16 cellular contexts compared by ENCODE assay signal in genomic region chr4:117889978-117890377, GRCh38.
DNase-seq lines count a peak whose midpoint lies in the region; ATAC-seq and TF ChIP-seq lines count a peak whose summit lies in the region.
"Had no signal": no experiment of that assay in that cellular context is flagged by ENCODE, and none has a peak within 500 bp of the region (broad histone marks: within the 10 kb centered on the region; RNA-seq: fewer than 3 reads in every experiment).

No MANE protein-coding gene starts in this region.

- peaks cover 2% of the 10 kb centered on the region; the same call in 1 of the 3 replicates for H3K9me3 Mint-ChIP-seq in GM23338
- no peaks in the 10 kb centered on the region for H3K9me3 Mint-ChIP-seq in neural progenitor cell
- H3K9me3 Mint-ChIP-seq in activated CD4-positive, alpha-beta T cell treated with anti-CD3 and anti-CD28 coated beads, Interleukin-2, amount 10 ng/mL, durations not matched to agents 24 days and 14 days = no peaks in the 10 kb centered on the region

- H3K27ac ChIP-seq in DND-41 (ENCODE audit: low read length) (0 out of 2 replicates have a peak overlapping the region, but pooled peaks have one; percentile 32), GM23338 (ENCODE audit: low read depth) (no peak overlapping the region), neural progenitor cell (no peak overlapping the region)
- H3K27ac ChIP-seq: C4-2B, GM23248 had no signal

- DNase-seq in DND-41 = peak; percentile 11
- DNase-seq in GM23338 (ENCODE audit: low spot score) = no peak
- DNase-seq in adipocyte (ENCODE audit: low read depth) = peak; percentile 14
- DNase-seq in neural progenitor cell (ENCODE audit: low spot score) = no peak
- no peak for DNase-seq in C1 segment of cervical spinal cord (lab: John Stamatoyannopoulos, UW)
- no peak for DNase-seq in activated CD4-positive, alpha-beta T cell treated with anti-CD3 and anti-CD28 coated beads, Interleukin-2, amount 10 ng/mL, durations not matched to agents 24 days and 14 days
- no peak for DNase-seq in GM13976 (ENCODE audit: low spot score)
- DNase-seq: Caco-2; CD4-positive, CD25-positive, alpha-beta regulatory T cell; CD8-positive, alpha-beta T cell; DMS53; DMS79 treated with DMSO at 0.1 percent for 48 hours; GM23248; H9 had no signal

- no peak overlapping the region for H3K4me2 ChIP-seq in DND-41 (ENCODE audit: insufficient read depth, low read length)
- no peak overlapping the region for H3K4me2 ChIP-seq in GM23338
- no peak overlapping the region for H3K4me2 ChIP-seq in neural progenitor cell

- H3K9me2 ChIP-seq in GM23338 (ENCODE audit: insufficient read depth) = no peaks in the 10 kb centered on the region

- H3K9ac ChIP-seq in DND-41 (ENCODE audit: low read depth, low read length) = no peak overlapping the region
- no peak overlapping the region for H3K9ac ChIP-seq in adipocyte (ENCODE audit: low read length)
- H3K9ac ChIP-seq in neural progenitor cell = no peak overlapping the region
- H3K9ac ChIP-seq: GM23248 had no signal

- H4K20me1 ChIP-seq in DND-41 (ENCODE audit: insufficient read depth, low read length) (no peaks in the 10 kb centered on the region), GM23338 (replicated peaks; ENCODE audit: insufficient read depth) (no peaks in the 10 kb centered on the region), neural progenitor cell (ENCODE audit: low read depth) (no peaks in the 10 kb centered on the region)

- H3K27me3 Mint-ChIP-seq in GM23338 (ENCODE audit: insufficient read depth, low read depth, poor library complexity) (no peaks in the 10 kb centered on the region), neural progenitor cell (ENCODE audit: insufficient read depth, low read depth) (no peaks in the 10 kb centered on the region)
- no peaks in the 10 kb centered on the region for H3K27me3 Mint-ChIP-seq in activated CD4-positive, alpha-beta T cell treated with anti-CD3 and anti-CD28 coated beads, Interleukin-2, amount 10 ng/mL, durations not matched to agents 24 days and 14 days
- H3K27me3 Mint-ChIP-seq: CD4-positive, CD25-positive, alpha-beta regulatory T cell had no signal

- H3K4me3 Mint-ChIP-seq in GM23338 (no peak overlapping the region), neural progenitor cell (no peak overlapping the region)
- H3K4me3 Mint-ChIP-seq in activated CD4-positive, alpha-beta T cell treated with anti-CD3 and anti-CD28 coated beads, Interleukin-2, amount 10 ng/mL, durations not matched to agents 24 days and 14 days = no peak overlapping the region
- H3K4me3 Mint-ChIP-seq: CD4-positive, CD25-positive, alpha-beta regulatory T cell; CD8-positive, alpha-beta T cell; H9 had no signal

- no peaks in the 10 kb centered on the region for H3F3A ChIP-seq in GM23338 (replicated peaks; ENCODE audit: low read depth)
- no peaks in the 10 kb centered on the region for H3F3A ChIP-seq in neural progenitor cell (ENCODE audit: low read depth)

- H3K4me3 ChIP-seq in DND-41 (ENCODE audit: low read depth in 1 of 2, low read length in 2 of 2) (no peak overlapping the region), GM23338 (no peak overlapping the region), adipocyte (ENCODE audit: low read length) (no peak overlapping the region), neural progenitor cell (no peak overlapping the region)
- H3K4me3 ChIP-seq: GM23248 had no signal

- H3K36me3 ChIP-seq in DND-41 (ENCODE audit: insufficient read depth, low read length) (no peaks in the 10 kb centered on the region), GM23338 (ENCODE audit: insufficient read depth) (no peaks in the 10 kb centered on the region; the same call in 1 of the 2 replicates), adipocyte (ENCODE audit: control insufficient read depth, insufficient read depth, low read length, severe bottlenecking) (no peaks in the 10 kb centered on the region), neural progenitor cell (no peaks in the 10 kb centered on the region)

- H3K79me2 ChIP-seq in DND-41 (ENCODE audit: insufficient read depth, low read length) (no peaks in the 10 kb centered on the region), GM23338 (replicated peaks; ENCODE audit: insufficient read depth) (no peaks in the 10 kb centered on the region), neural progenitor cell (ENCODE audit: low read depth) (no peaks in the 10 kb centered on the region)

- H3K27ac Mint-ChIP-seq in GM23338 (no peak overlapping the region), neural progenitor cell (no peak overlapping the region)
- H3K27ac Mint-ChIP-seq in activated CD4-positive, alpha-beta T cell treated with anti-CD3 and anti-CD28 coated beads, Interleukin-2, amount 10 ng/mL, durations not matched to agents 24 days and 14 days = no peak overlapping the region
- H3K27ac Mint-ChIP-seq: CD4-positive, CD25-positive, alpha-beta regulatory T cell; CD8-positive, alpha-beta T cell; H9 had no signal

- H2AFZ ChIP-seq in DND-41 (ENCODE audit: low read depth, low read length) (peak overlapping the region; percentile 58), GM23338 (0 out of 2 replicates have a peak overlapping the region, but pooled peaks have one; percentile 29), neural progenitor cell (replicated peaks) (peak overlapping the region; percentile 47)
- H2AFZ ChIP-seq: GM23248 had no signal

- H3K4me1 Mint-ChIP-seq in GM23338 (peaks cover 15% of the 10 kb centered on the region), neural progenitor cell (no peaks in the 10 kb centered on the region)
- H3K4me1 Mint-ChIP-seq in activated CD4-positive, alpha-beta T cell treated with anti-CD3 and anti-CD28 coated beads, Interleukin-2, amount 10 ng/mL, durations not matched to agents 24 days and 14 days = no peaks in the 10 kb centered on the region
- H3K4me1 Mint-ChIP-seq: CD4-positive, CD25-positive, alpha-beta regulatory T cell had no signal

- TF ChIP-seq CTCF in DND-41 (IDR thresholded peaks at IDR 0.05; ENCODE audit: borderline replicate concordance, extremely low read depth, low read length, poor library complexity, severe bottlenecking) (no peak), GM23338 (conservative IDR thresholded peaks at IDR 0.05; ENCODE audit: low read depth in 2 of 2) (no peak), neural progenitor cell (IDR thresholded peaks at IDR 0.05) (no peak), GM13976 (IDR thresholded peaks at IDR 0.05; ENCODE audit: borderline replicate concordance, control extremely low read depth, extremely low read depth, insufficient read depth, missing control alignments) (no peak)

- intact Hi-C loops in activated CD4-positive, alpha-beta T cell treated with anti-CD3 and anti-CD28 coated beads, Interleukin-2, amount 10 ng/mL, durations not matched to agents 24 days and 14 days (cut with micrococcal nuclease) = no loop called here

- no peaks in the 10 kb centered on the region for H3K27me3 ChIP-seq in DND-41 (ENCODE audit: insufficient read depth, low read length, poor library complexity)
- H3K27me3 ChIP-seq in GM23338 (ENCODE audit: insufficient read depth) = no peaks in the 10 kb centered on the region
- H3K27me3 ChIP-seq in adipocyte (replicated peaks; ENCODE audit: control insufficient read depth, insufficient read depth, low read length) = no peaks in the 10 kb centered on the region
- no peaks in the 10 kb centered on the region for H3K27me3 ChIP-seq in neural progenitor cell

- in situ Hi-C loops in GM13976 (cut with MboI; ENCODE audit: low sequenced_read_pairs, unreplicated experiment) = no loop called here

- H3K36me3 Mint-ChIP-seq in GM23338 (ENCODE audit: low read depth) (peaks cover 5% of the 10 kb centered on the region; the same call in 2 of the 3 replicates), neural progenitor cell (no peaks in the 10 kb centered on the region)
- no peaks in the 10 kb centered on the region for H3K36me3 Mint-ChIP-seq in activated CD4-positive, alpha-beta T cell treated with anti-CD3 and anti-CD28 coated beads, Interleukin-2, amount 10 ng/mL, durations not matched to agents 24 days and 14 days (ENCODE audit: low read depth)
- H3K36me3 Mint-ChIP-seq: CD4-positive, CD25-positive, alpha-beta regulatory T cell; CD8-positive, alpha-beta T cell had no signal

- peaks cover 2% of the 10 kb centered on the region for H3K9me3 ChIP-seq in DND-41 (ENCODE audit: insufficient read depth, low read length, severe bottlenecking)
- H3K9me3 ChIP-seq in adipocyte (ENCODE audit: control insufficient read depth, low read length) = no peaks in the 10 kb centered on the region
- H3K9me3 ChIP-seq in neural progenitor cell (ENCODE audit: low read depth) = no peaks in the 10 kb centered on the region
- H3K9me3 ChIP-seq: Caco-2 had no signal

- H3K4me1 ChIP-seq in DND-41 (ENCODE audit: insufficient read depth, low read length) = peaks cover 12% of the 10 kb centered on the region
- peaks cover 6% of the 10 kb centered on the region; the same call in 1 of the 2 replicates for H3K4me1 ChIP-seq in GM23338 (ENCODE audit: insufficient read depth)
- H3K4me1 ChIP-seq in adipocyte (ENCODE audit: control insufficient read depth, insufficient read depth, low read length) = no peaks in the 10 kb centered on the region
- no peaks in the 10 kb centered on the region for H3K4me1 ChIP-seq in neural progenitor cell
- H3K4me1 ChIP-seq: Caco-2 had no signal

- peak; percentile 50; the same call in 2 of the 3 replicates for ATAC-seq in DND-41 (ENCODE audit: insufficient read depth, low read depth)
- no peak for ATAC-seq in GM23338
- ATAC-seq: CD8-positive, alpha-beta T cell; HCT116 had no signal

TF ChIP-seq in GM23338, 12 proteins besides CTCF, POLR2A, EP300 and RAD21 (continues in another document):
- TF ChIP-seq EZH2phosphoT487 (IDR thresholded peaks at IDR 0.05; ENCODE audit: unreplicated experiment) (no peak), ZNF331 (CRISPR knock-in tag; IDR thresholded peaks at IDR 0.05; ENCODE audit: low read depth) (no peak), ZNF114 (CRISPR knock-in tag; IDR thresholded peaks at IDR 0.05) (no peak), EZH2 (IDR thresholded peaks at IDR 0.05; ENCODE audit: low read depth, unreplicated experiment) (no peak), NANOG (IDR thresholded peaks at IDR 0.05; ENCODE audit: borderline replicate concordance) (no peak), ETS1 (IDR thresholded peaks at IDR 0.05) (no peak), STAT1 (IDR thresholded peaks at IDR 0.05; ENCODE audit: unreplicated experiment) (no peak), CREB1 (CRISPR knock-in tag; IDR thresholded peaks at IDR 0.05; ENCODE audit: low read depth) (no peak)

Comparison
In these comparisons a context has a peak if more than half of its experiments do, and no peak if none do; other contexts are left out.
1. DNase-seq: peak in DND-41 (single experiment) and adipocyte (single experiment); none in GM23338 (single experiment), neural progenitor cell (single experiment), C1 segment of cervical spinal cord (0 of 14), activated CD4-positive, alpha-beta T cell treated with anti-CD3 and anti-CD28 coated beads, Interleukin-2, amount 10 ng/mL, durations not matched to agents 24 days and 14 days (single experiment) and GM13976 (single experiment).
2. Peak in every context shown above with its lines, with median percentiles within 50 percentile points of each other: H2AFZ ChIP-seq.